1 cellular context compared by ENCODE assay signal in the genomic region with DNA sequence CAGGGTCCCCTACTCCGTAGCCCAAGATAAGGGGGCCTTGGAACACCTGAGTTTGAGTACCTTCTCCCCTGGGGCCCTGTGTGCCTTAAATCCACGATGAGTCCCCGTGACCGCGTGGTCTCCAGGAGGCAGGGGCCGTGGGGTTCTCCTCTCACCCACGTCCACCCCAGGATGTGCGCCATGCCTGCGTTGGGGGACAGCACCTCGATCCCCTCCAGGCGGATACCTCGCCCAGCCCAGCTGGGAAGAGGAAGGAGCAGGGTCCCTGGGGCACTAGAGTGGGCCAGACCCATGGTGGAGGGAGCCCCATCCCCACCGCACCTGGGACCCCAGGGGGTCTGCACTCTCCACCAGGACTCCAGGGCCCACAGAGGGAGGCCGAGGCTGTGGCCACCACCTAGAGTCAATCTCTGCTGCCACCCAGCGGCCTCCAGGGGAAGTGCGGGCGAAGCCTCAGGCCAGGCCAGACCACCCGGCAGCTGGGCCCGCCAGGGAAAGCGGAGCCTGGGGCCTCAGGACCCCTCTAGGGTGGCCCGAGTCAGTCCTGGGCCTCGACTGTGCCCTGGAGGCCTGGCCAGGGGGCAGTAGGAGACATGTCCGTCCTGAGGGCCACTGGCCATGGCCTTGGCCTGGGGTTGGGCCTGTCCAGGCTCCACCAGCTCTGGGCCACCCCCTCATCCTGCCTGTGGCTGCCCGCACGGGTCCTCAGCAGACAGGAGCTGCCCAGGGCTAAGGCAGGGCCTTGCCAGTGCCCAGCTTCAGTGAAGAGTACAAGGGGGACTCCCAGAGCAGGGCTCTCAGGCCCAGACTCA.
TF ChIP-seq lines count a peak whose summit lies in the region.

No MANE protein-coding gene starts in this region.

TF ChIP-seq in HEK293, 187 proteins besides CTCF, POLR2A, EP300 and RAD21 (continued from another document):
- TF ChIP-seq, protein P1, sequence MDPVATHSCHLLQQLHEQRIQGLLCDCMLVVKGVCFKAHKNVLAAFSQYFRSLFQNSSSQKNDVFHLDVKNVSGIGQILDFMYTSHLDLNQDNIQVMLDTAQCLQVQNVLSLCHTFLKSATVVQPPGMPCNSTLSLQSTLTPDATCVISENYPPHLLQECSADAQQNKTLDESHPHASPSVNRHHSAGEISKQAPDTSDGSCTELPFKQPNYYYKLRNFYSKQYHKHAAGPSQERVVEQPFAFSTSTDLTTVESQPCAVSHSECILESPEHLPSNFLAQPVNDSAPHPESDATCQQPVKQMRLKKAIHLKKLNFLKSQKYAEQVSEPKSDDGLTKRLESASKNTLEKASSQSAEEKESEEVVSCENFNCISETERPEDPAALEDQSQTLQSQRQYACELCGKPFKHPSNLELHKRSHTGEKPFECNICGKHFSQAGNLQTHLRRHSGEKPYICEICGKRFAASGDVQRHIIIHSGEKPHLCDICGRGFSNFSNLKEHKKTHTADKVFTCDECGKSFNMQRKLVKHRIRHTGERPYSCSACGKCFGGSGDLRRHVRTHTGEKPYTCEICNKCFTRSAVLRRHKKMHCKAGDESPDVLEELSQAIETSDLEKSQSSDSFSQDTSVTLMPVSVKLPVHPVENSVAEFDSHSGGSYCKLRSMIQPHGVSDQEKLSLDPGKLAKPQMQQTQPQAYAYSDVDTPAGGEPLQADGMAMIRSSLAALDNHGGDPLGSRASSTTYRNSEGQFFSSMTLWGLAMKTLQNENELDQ (tag by site-specific recombination; IDR thresholded peaks at IDR 0.05; ENCODE audit: low read depth) = no peak
- TF ChIP-seq ZNF132 (tag by site-specific recombination; IDR thresholded peaks at IDR 0.05; ENCODE audit: borderline replicate concordance) (no peak), ZIC2 (tag by site-specific recombination; IDR thresholded peaks at IDR 0.05) (peak; percentile 63), ZNF335 (tag by site-specific recombination; conservative IDR thresholded peaks at IDR 0.05) (peak; percentile 29; the same call in 1 of the 2 replicates), ZNF785 (tag by site-specific recombination; IDR thresholded peaks at IDR 0.05) (no peak), MEIS1 (CRISPR knock-in tag; IDR thresholded peaks at IDR 0.05; ENCODE audit: borderline replicate concordance) (no peak), ZNF354C (tag by site-specific recombination; IDR thresholded peaks at IDR 0.05; ENCODE audit: borderline replicate concordance, low read depth) (no peak), ZNF488 (tag by site-specific recombination; IDR thresholded peaks at IDR 0.05) (no peak), HOXD13 (CRISPR knock-in tag; IDR thresholded peaks at IDR 0.05; ENCODE audit: borderline replicate concordance) (no peak), KLF1 (tag by site-specific recombination; IDR thresholded peaks at IDR 0.05) (no peak), GLI4 (tag by site-specific recombination; IDR thresholded peaks at IDR 0.05) (no peak), ZNF791 (tag by site-specific recombination; IDR thresholded peaks at IDR 0.05) (no peak), KLF16 (tag by site-specific recombination; IDR thresholded peaks at IDR 0.05) (no peak), OSR2 (tag by site-specific recombination; IDR thresholded peaks at IDR 0.05) (no peak), ZNF510 (tag by site-specific recombination; IDR thresholded peaks at IDR 0.05; ENCODE audit: insufficient replicate concordance) (no peak), ZBTB7A (tag by site-specific recombination; IDR thresholded peaks at IDR 0.05; ENCODE audit: low read depth) (peak; percentile 49), ZNF341 (tag by site-specific recombination; IDR thresholded peaks at IDR 0.05; ENCODE audit: low read depth) (no peak), ZSCAN18 (tag by site-specific recombination; IDR thresholded peaks at IDR 0.05) (no peak), GLIS2 (tag by site-specific recombination; IDR thresholded peaks at IDR 0.05) (peak; percentile 80), EGR2 (tag by site-specific recombination; IDR thresholded peaks at IDR 0.05; ENCODE audit: low read depth) (no peak), ZNF654 (tag by site-specific recombination; IDR thresholded peaks at IDR 0.05; ENCODE audit: low read depth) (peak; percentile 55), ZFP3 (tag by site-specific recombination; IDR thresholded peaks at IDR 0.05; ENCODE audit: low read depth) (no peak), ZNF248 (tag by site-specific recombination; IDR thresholded peaks at IDR 0.05) (no peak), ZNF843 (tag by site-specific recombination; IDR thresholded peaks at IDR 0.05) (no peak), ZBTB17 (tag by site-specific recombination; IDR thresholded peaks at IDR 0.05) (no peak), ZNF391 (tag by site-specific recombination; IDR thresholded peaks at IDR 0.05; ENCODE audit: borderline replicate concordance, low read depth) (no peak), ZNF768 (tag by site-specific recombination; IDR thresholded peaks at IDR 0.05) (no peak), ZNF239 (tag by site-specific recombination; IDR thresholded peaks at IDR 0.05) (no peak), BCL11A (tag by site-specific recombination; IDR thresholded peaks at IDR 0.05; ENCODE audit: low read depth) (0 out of 2 replicates have a peak, but pooled peaks have one; percentile 43), ZNF16 (tag by site-specific recombination; IDR thresholded peaks at IDR 0.05; ENCODE audit: low read depth) (no peak), ZNF140 (tag by site-specific recombination; IDR thresholded peaks at IDR 0.05) (no peak), ZNF596 (tag by site-specific recombination; IDR thresholded peaks at IDR 0.05) (no peak), GLIS1 (tag by site-specific recombination; IDR thresholded peaks at IDR 0.05) (peak; percentile 78), OVOL3 (tag by site-specific recombination; IDR thresholded peaks at IDR 0.05) (no peak), ZNF433 (tag by site-specific recombination; IDR thresholded peaks at IDR 0.05; ENCODE audit: low read depth) (no peak)
- TF ChIP-seq, protein P2, sequence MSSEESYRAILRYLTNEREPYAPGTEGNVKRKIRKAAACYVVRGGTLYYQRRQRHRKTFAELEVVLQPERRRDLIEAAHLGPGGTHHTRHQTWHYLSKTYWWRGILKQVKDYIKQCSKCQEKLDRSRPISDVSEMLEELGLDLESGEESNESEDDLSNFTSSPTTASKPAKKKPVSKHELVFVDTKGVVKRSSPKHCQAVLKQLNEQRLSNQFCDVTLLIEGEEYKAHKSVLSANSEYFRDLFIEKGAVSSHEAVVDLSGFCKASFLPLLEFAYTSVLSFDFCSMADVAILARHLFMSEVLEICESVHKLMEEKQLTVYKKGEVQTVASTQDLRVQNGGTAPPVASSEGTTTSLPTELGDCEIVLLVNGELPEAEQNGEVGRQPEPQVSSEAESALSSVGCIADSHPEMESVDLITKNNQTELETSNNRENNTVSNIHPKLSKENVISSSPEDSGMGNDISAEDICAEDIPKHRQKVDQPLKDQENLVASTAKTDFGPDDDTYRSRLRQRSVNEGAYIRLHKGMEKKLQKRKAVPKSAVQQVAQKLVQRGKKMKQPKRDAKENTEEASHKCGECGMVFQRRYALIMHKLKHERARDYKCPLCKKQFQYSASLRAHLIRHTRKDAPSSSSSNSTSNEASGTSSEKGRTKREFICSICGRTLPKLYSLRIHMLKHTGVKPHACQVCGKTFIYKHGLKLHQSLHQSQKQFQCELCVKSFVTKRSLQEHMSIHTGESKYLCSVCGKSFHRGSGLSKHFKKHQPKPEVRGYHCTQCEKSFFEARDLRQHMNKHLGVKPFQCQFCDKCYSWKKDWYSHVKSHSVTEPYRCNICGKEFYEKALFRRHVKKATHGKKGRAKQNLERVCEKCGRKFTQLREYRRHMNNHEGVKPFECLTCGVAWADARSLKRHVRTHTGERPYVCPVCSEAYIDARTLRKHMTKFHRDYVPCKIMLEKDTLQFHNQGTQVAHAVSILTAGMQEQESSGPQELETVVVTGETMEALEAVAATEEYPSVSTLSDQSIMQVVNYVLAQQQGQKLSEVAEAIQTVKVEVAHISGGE (tag by site-specific recombination; conservative IDR thresholded peaks at IDR 0.05; ENCODE audit: low read depth) = no peak
- TF ChIP-seq, protein P3, sequence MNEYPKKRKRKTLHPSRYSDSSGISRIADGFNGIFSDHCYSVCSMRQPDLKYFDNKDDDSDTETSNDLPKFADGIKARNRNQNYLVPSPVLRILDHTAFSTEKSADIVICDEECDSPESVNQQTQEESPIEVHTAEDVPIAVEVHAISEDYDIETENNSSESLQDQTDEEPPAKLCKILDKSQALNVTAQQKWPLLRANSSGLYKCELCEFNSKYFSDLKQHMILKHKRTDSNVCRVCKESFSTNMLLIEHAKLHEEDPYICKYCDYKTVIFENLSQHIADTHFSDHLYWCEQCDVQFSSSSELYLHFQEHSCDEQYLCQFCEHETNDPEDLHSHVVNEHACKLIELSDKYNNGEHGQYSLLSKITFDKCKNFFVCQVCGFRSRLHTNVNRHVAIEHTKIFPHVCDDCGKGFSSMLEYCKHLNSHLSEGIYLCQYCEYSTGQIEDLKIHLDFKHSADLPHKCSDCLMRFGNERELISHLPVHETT (tag by site-specific recombination; IDR thresholded peaks at IDR 0.05) = no peak
- TF ChIP-seq, protein P4, sequence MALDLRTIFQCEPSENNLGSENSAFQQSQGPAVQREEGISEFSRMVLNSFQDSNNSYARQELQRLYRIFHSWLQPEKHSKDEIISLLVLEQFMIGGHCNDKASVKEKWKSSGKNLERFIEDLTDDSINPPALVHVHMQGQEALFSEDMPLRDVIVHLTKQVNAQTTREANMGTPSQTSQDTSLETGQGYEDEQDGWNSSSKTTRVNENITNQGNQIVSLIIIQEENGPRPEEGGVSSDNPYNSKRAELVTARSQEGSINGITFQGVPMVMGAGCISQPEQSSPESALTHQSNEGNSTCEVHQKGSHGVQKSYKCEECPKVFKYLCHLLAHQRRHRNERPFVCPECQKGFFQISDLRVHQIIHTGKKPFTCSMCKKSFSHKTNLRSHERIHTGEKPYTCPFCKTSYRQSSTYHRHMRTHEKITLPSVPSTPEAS (tag by site-specific recombination; IDR thresholded peaks at IDR 0.05) = no peak
